ENCODE assay signal across 8 cellular contexts in genomic region chr22:27800250-27801131, GRCh38. TPM values are rescaled to one million over a fixed set of nuclear protein-coding genes. Genes with fewer than 3 reads are reported as not detected.
DNase-seq lines count a peak whose midpoint lies in the region; ATAC-seq and TF ChIP-seq lines count a peak whose summit lies in the region.

No MANE protein-coding gene starts in this region.

- no peak for DNase-seq in CD4-positive, alpha-beta T cell
- no peak for DNase-seq in Peyer's patch
- DNase-seq in fibroblast of pulmonary artery (ENCODE audit: low read depth) = peak; percentile 33
- DNase-seq in osteoblast (ENCODE audit: insufficient read length, low spot score, missing footprints) = no peak
- no peak for DNase-seq in H4 (ENCODE audit: low spot score)

- no peaks in the 10 kb centered on the region for H4K20me1 ChIP-seq in osteoblast (ENCODE audit: insufficient read depth, low read length)

- H3K79me2 ChIP-seq in osteoblast (ENCODE audit: insufficient read depth, low read length) = no peaks in the 10 kb centered on the region

- H2AFZ ChIP-seq in osteoblast (ENCODE audit: low read length) = no peak overlapping the region

- H3K27ac ChIP-seq in CD4-positive, alpha-beta T cell (ENCODE audit: low read depth, low read length) = no peak overlapping the region
- peak overlapping the region; percentile 32 to 83 (median 72) for H3K27ac ChIP-seq in Peyer's patch
- H3K27ac ChIP-seq in osteoblast (ENCODE audit: low read depth, low read length) = no peak overlapping the region

- no peak for TF ChIP-seq CTCF in CD4-positive, alpha-beta T cell (IDR thresholded peaks at IDR 0.05)
- TF ChIP-seq CTCF in Peyer's patch (IDR thresholded peaks at IDR 0.05) (no peak), fibroblast of pulmonary artery (IDR thresholded peaks at IDR 0.05; ENCODE audit: low read length, missing control alignments) (no peak), osteoblast (IDR thresholded peaks at IDR 0.05; ENCODE audit: extremely low read depth, low read depth, low read length) (no peak)

- H3K36me3 ChIP-seq in Peyer's patch = no peaks in the 10 kb centered on the region
- H3K36me3 ChIP-seq in osteoblast (ENCODE audit: insufficient read depth, low read length) = no peaks in the 10 kb centered on the region

- CTCF ChIA-PET in CD4-positive, alpha-beta T cell (lab: Charles Lee) = no interaction called here

- H3K9me3 Mint-ChIP-seq in CD4-positive, alpha-beta T cell = no peaks in the 10 kb centered on the region

- peaks cover 0 to 28% (median 7%) of the 10 kb centered on the region in 4 donors for H3K4me1 ChIP-seq in Peyer's patch
- no peaks in the 10 kb centered on the region for H3K4me1 ChIP-seq in osteoblast (ENCODE audit: insufficient read depth, low read length)

- no peaks in the 10 kb centered on the region for H3K36me3 Mint-ChIP-seq in CD4-positive, alpha-beta T cell (ENCODE audit: low read depth)

- POLR2A ChIA-PET in CD4-positive, alpha-beta T cell (lab: Charles Lee) = no interaction called here

- H3K4me3 ChIP-seq in Peyer's patch (peak overlapping the region; percentile 63 to 90 (median 75)), fibroblast of pulmonary artery (replicated peaks; ENCODE audit: low read depth, low read length) (peak overlapping the region; percentile 73), osteoblast (ENCODE audit: insufficient read depth, low read length) (peak overlapping the region; percentile 74)

- ATAC-seq in CD4-positive, alpha-beta T cell (ENCODE audit: poor library complexity) = no peak
- ATAC-seq in HG02678 (IDR thresholded peaks at IDR 0.05; ENCODE audit: unreplicated experiment) (no peak), GM19467 (IDR thresholded peaks at IDR 0.05; ENCODE audit: unreplicated experiment) (no peak), GM19351 (IDR thresholded peaks at IDR 0.05; ENCODE audit: unreplicated experiment) (no peak)

- H3K4me3 Mint-ChIP-seq in CD4-positive, alpha-beta T cell = peak overlapping the region; percentile 42

- TF ChIP-seq POLR2A in Peyer's patch (IDR thresholded peaks at IDR 0.05) = no peak

- intact Hi-C loops in CD4-positive, alpha-beta T cell (cut with DNase I, micrococcal nuclease) = loop anchor here in 1 of 2 experiments (10.0 kb wide), 1 partner anchor 1046 kb away; no protein-coding TSS in a partner anchor

- H3K9me3 ChIP-seq in CD4-positive, alpha-beta T cell (ENCODE audit: control insufficient read depth, low read length) = no peaks in the 10 kb centered on the region
- H3K9me3 ChIP-seq in Peyer's patch (no peaks in the 10 kb centered on the region), osteoblast (ENCODE audit: low read depth, low read length) (no peaks in the 10 kb centered on the region)

- peak overlapping the region; percentile 81 for H3K4me2 ChIP-seq in osteoblast (ENCODE audit: insufficient read depth, low read length)

- no peak overlapping the region for H3K27ac Mint-ChIP-seq in CD4-positive, alpha-beta T cell

- H3K4me1 Mint-ChIP-seq in CD4-positive, alpha-beta T cell (ENCODE audit: low read depth) = peaks cover 17% of the 10 kb centered on the region

- H3K27me3 Mint-ChIP-seq in CD4-positive, alpha-beta T cell = peaks cover 24% of the 10 kb centered on the region

- H3K27me3 ChIP-seq in CD4-positive, alpha-beta T cell (ENCODE audit: control insufficient read depth, insufficient read depth, low read length) = peaks cover 7% of the 10 kb centered on the region
- H3K27me3 ChIP-seq in Peyer's patch = peaks cover 0 to 15% of the 10 kb centered on the region in 2 donors
- H3K27me3 ChIP-seq in osteoblast (ENCODE audit: insufficient read depth, low read length) = peaks cover 19% of the 10 kb centered on the region

RNA-seq across cellular contexts. Expression of gene MN1, which starts 1.1 kb away (rescaled TPM):
- under 1 TPM; 0.27 to 0.28 TPM for total RNA-seq in CD4-positive, alpha-beta T cell
- total RNA-seq in Peyer's patch (1 to 10 TPM in 3 of 4 donors, under 1 TPM in 1; 0.53 to 2.8 (median 1.5) TPM), osteoblast (4.7 and 6.2 TPM in 2 replicates)
- 0.68 and 0.79 TPM in 2 replicates for total RNA-seq in H4 (2014; rRNA removed; shearing (Covaris generic))

Comparison
In these comparisons a context has a peak if more than half of its experiments do, and no peak if none do; other contexts are left out.
1. H3K27ac ChIP-seq: peak in Peyer's patch (4 of 4); none in CD4-positive, alpha-beta T cell (single experiment) and osteoblast (single experiment).
2. Peak in every context shown above with its lines, with median percentiles within 50 percentile points of each other: H3K4me3 ChIP-seq.